Comparison of ENCODE assay signal across 10 cellular contexts in genomic region chr6:36095497-36096391, GRCh38. TPM values are rescaled to one million over a fixed set of nuclear protein-coding genes. Genes with fewer than 3 reads are reported as not detected.
DNase-seq lines count a peak whose midpoint lies in the region; ATAC-seq and TF ChIP-seq lines count a peak whose summit lies in the region.
"Had no signal": no experiment of that assay in that cellular context is flagged by ENCODE, and none has a peak within 500 bp of the region (broad histone marks: within the 10 kb centered on the region; RNA-seq: fewer than 3 reads in every experiment).

No MANE protein-coding gene starts in this region.

- H3K23me2 ChIP-seq in H9 (ENCODE audit: insufficient read length, low read depth, low read length, poor library complexity, severe bottlenecking) = no peaks in the 10 kb centered on the region

- no peak overlapping the region for H4K8ac ChIP-seq in H9 (replicated peaks; ENCODE audit: insufficient read length, low read depth, low read length)

- H3K27ac Mint-ChIP-seq in CD8-positive, alpha-beta T cell = peak overlapping the region; percentile 67
- peak overlapping the region in 2 of 3 experiments; percentile 20 to 29; a peak in 2 of 7 replicates for H3K27ac Mint-ChIP-seq in H9
- H3K27ac Mint-ChIP-seq in activated T-helper 17 cell treated with anti-CD3 and anti-CD28 coated beads, Interleukin-2, amount 50 U/mL, for 72 hours = no peak overlapping the region

- no peaks in the 10 kb centered on the region for H3K36me3 ChIP-seq in CD8-positive, alpha-beta T cell (ENCODE audit: insufficient read depth, low read length)
- H3K36me3 ChIP-seq in muscle layer of duodenum (ENCODE audit: control insufficient read depth in 1 of 2, insufficient read depth in 2 of 2, low read length in 2 of 2) (peaks cover 15 to 20% of the 10 kb centered on the region in 2 donors), brain microvascular endothelial cell (replicated peaks) (peaks cover 16% of the 10 kb centered on the region)

- H4K20me1 ChIP-seq in H9 (ENCODE audit: control insufficient read depth, insufficient read depth, insufficient read length) = no peaks in the 10 kb centered on the region

- H3K79me1 ChIP-seq in H9 (ENCODE audit: insufficient read depth, low read depth, low read length, poor library complexity, severe bottlenecking) = peaks cover 3% of the 10 kb centered on the region

- no peak overlapping the region for H3K23ac ChIP-seq in H9 (ENCODE audit: insufficient read length, low read depth, low read length)

- no peak overlapping the region for H4K5ac ChIP-seq in H9 (ENCODE audit: insufficient read length, low read depth, low read length)

- no peak overlapping the region for H2BK20ac ChIP-seq in H9 (ENCODE audit: low read depth, low read length, poor library complexity, severe bottlenecking)

- no peak overlapping the region for H3K9ac ChIP-seq in H9 (ENCODE audit: extremely low read depth, insufficient read length, low read length)

- H3K36me3 Mint-ChIP-seq in CD8-positive, alpha-beta T cell = peaks cover 32% of the 10 kb centered on the region
- peaks cover 0 to 24% (median 0%) of the 10 kb centered on the region in 3 experiments; a peak in 4 of 7 replicates for H3K36me3 Mint-ChIP-seq in H9 (ENCODE audit: insufficient read depth in 1 of 3, low read depth in 3 of 3)
- peaks cover 33% of the 10 kb centered on the region for H3K36me3 Mint-ChIP-seq in activated T-helper 17 cell treated with anti-CD3 and anti-CD28 coated beads, Interleukin-2, amount 50 U/mL, for 72 hours (ENCODE audit: low read depth)

- H3K4ac ChIP-seq in H9 (ENCODE audit: low read depth, low read length) = no peak overlapping the region

- CTCF ChIA-PET in CD8-positive, alpha-beta T cell (lab: Charles Lee) = interaction anchor here (0.5 to 10.5 kb wide), 40 partner anchors 9 to 359 kb away, joined by 3 to 196 read pairs (median 6); partner anchors contain the start of genes BRPF3, MAPK13, MAPK14 and SLC26A8

- H3K14ac ChIP-seq in H9 (ENCODE audit: insufficient read depth, low read length) = no peak overlapping the region

- H3K79me2 ChIP-seq in H9 (ENCODE audit: insufficient read depth, low read length) = no peaks in the 10 kb centered on the region

- no peak overlapping the region for H2BK15ac ChIP-seq in H9 (ENCODE audit: low read depth, low read length)

- no CpG with 5 or more reads among the region's 8 CpGs for WGBS in H9 (ENCODE audit: extremely low coverage, insufficient read length, low lambda C conversion rate)

- H3K4me2 ChIP-seq in H9 (ENCODE audit: insufficient read depth, insufficient read length, low read length) = no peak overlapping the region

- H3K4me3 ChIP-seq in CD8-positive, alpha-beta T cell (ENCODE audit: low read depth, low read length) = no peak overlapping the region
- no peak overlapping the region for H3K4me3 ChIP-seq in muscle layer of duodenum (ENCODE audit: low read depth in 1 of 2, low read length in 2 of 2)
- H3K4me3 ChIP-seq in brain microvascular endothelial cell (ENCODE audit: low read depth, low read length) = no peak overlapping the region
- H3K4me3 ChIP-seq: esophagus muscularis mucosa had no signal

- no peak overlapping the region for H3K4me3 Mint-ChIP-seq in CD8-positive, alpha-beta T cell
- H3K4me3 Mint-ChIP-seq in H9 = no peak overlapping the region
- no peak overlapping the region for H3K4me3 Mint-ChIP-seq in activated T-helper 17 cell treated with anti-CD3 and anti-CD28 coated beads, Interleukin-2, amount 50 U/mL, for 72 hours

- no peak overlapping the region for H3K18ac ChIP-seq in H9 (ENCODE audit: insufficient read length, low read depth, low read length)

- POLR2A ChIA-PET in CD8-positive, alpha-beta T cell (lab: Charles Lee) = interaction anchor here (1.3 to 3.6 kb wide), 5 partner anchors 19 to 68 kb away, joined by 3 to 39 read pairs (median 8); partner anchors contain the start of genes MAPK13 and MAPK14

- no peaks in the 10 kb centered on the region for H3K9me3 Mint-ChIP-seq in CD8-positive, alpha-beta T cell
- no peaks in the 10 kb centered on the region for H3K9me3 Mint-ChIP-seq in H9
- H3K9me3 Mint-ChIP-seq in activated T-helper 17 cell treated with anti-CD3 and anti-CD28 coated beads, Interleukin-2, amount 50 U/mL, for 72 hours = no peaks in the 10 kb centered on the region

- H2AFZ ChIP-seq in H9 (ENCODE audit: low read length) = no peak overlapping the region

- no peak overlapping the region for H3K27ac ChIP-seq in CD8-positive, alpha-beta T cell (ENCODE audit: low read depth, low read length)
- no peak overlapping the region for H3K27ac ChIP-seq in H9 (ENCODE audit: insufficient read length, low read depth, low read length)
- H3K27ac ChIP-seq in muscle layer of duodenum (ENCODE audit: low read length) = peak overlapping the region; percentile 58
- no peak overlapping the region for H3K27ac ChIP-seq in brain microvascular endothelial cell

- H2BK120ac ChIP-seq in H9 (ENCODE audit: low read depth, low read length, poor library complexity, severe bottlenecking) = no peak overlapping the region

- H3K27me3 Mint-ChIP-seq in CD8-positive, alpha-beta T cell (ENCODE audit: low read depth) = no peaks in the 10 kb centered on the region
- H3K27me3 Mint-ChIP-seq in H9 (ENCODE audit: low read depth) = no peaks in the 10 kb centered on the region
- no peaks in the 10 kb centered on the region for H3K27me3 Mint-ChIP-seq in activated T-helper 17 cell treated with anti-CD3 and anti-CD28 coated beads, Interleukin-2, amount 50 U/mL, for 72 hours

- no peaks in the 10 kb centered on the region for H3K9me3 ChIP-seq in CD8-positive, alpha-beta T cell (ENCODE audit: low read length)
- H3K9me3 ChIP-seq in H9 (ENCODE audit: control insufficient read depth, low read depth, low read length) = no peaks in the 10 kb centered on the region
- H3K9me3 ChIP-seq in muscle layer of duodenum (ENCODE audit: control insufficient read depth in 1 of 2, low read length in 2 of 2) = no peaks in the 10 kb centered on the region
- H3K9me3 ChIP-seq: esophagus muscularis mucosa had no signal

- no peak overlapping the region for H4K91ac ChIP-seq in H9 (ENCODE audit: insufficient read length, low read depth, low read length)

- H2BK12ac ChIP-seq in H9 (ENCODE audit: insufficient read length, low read depth, low read length) = no peak overlapping the region

- H3K4me1 ChIP-seq in CD8-positive, alpha-beta T cell (ENCODE audit: insufficient read depth, low read length) = peaks cover 34% of the 10 kb centered on the region
- H3K4me1 ChIP-seq in H9 (ENCODE audit: insufficient read depth, low read length) = no peaks in the 10 kb centered on the region
- H3K4me1 ChIP-seq in muscle layer of duodenum (ENCODE audit: control insufficient read depth in 1 of 2, insufficient read depth in 2 of 2, low read length in 2 of 2) = peaks cover 0 to 4% of the 10 kb centered on the region in 2 donors

- TF ChIP-seq CTCF in CD8-positive, alpha-beta T cell (IDR thresholded peaks at IDR 0.05) = no peak
- TF ChIP-seq CTCF in H9 (conservative IDR thresholded peaks at IDR 0.05) (no peak), brain microvascular endothelial cell (IDR thresholded peaks at IDR 0.05; ENCODE audit: low read depth, low read length, missing control alignments) (no peak)

- ATAC-seq in CD8-positive, alpha-beta T cell = no peak
- ATAC-seq in activated T-helper 17 cell treated with anti-CD3 and anti-CD28 coated beads, Interleukin-2, amount 50 U/mL, for 72 hours (replicated peaks) = peak; percentile 23

- intact Hi-C loops in CD8-positive, alpha-beta T cell (cut with DNase I, micrococcal nuclease) = loop anchor here (1.0 to 5.0 kb wide), 9 partner anchors 17 to 267 kb away; partner anchors contain the start of genes MAPK14 (in 2 of the 2), BRPF3 (in 1 of the 2), MAPK13 (in 1 of the 2) and SRPK1 (in 1 of the 2)

- peaks cover 41% of the 10 kb centered on the region for H3K4me1 Mint-ChIP-seq in CD8-positive, alpha-beta T cell (ENCODE audit: low read depth)
- peaks cover 3 to 13% of the 10 kb centered on the region in 2 experiments for H3K4me1 Mint-ChIP-seq in H9
- H3K4me1 Mint-ChIP-seq in activated T-helper 17 cell treated with anti-CD3 and anti-CD28 coated beads, Interleukin-2, amount 50 U/mL, for 72 hours = peaks cover 10% of the 10 kb centered on the region

- H3T11ph ChIP-seq in H9 (ENCODE audit: low read length) = no peak overlapping the region

- in situ Hi-C loops in brain microvascular endothelial cell (cut with HindIII; ENCODE audit: low pct_ligation_motif_present, low sequenced_read_pairs) = no loop called here

- no peak for DNase-seq in CD8-positive, alpha-beta T cell
- DNase-seq in H9 = no peak
- no peak for DNase-seq in GM03348 (ENCODE audit: low spot score)
- no peak for DNase-seq in brain microvascular endothelial cell
- no peak for DNase-seq in inferior parietal cortex (ENCODE audit: extremely low spot score)
- DNase-seq in A172 (ENCODE audit: low spot score) = no peak
- DNase-seq: SIG-M5 had no signal

- H2BK5ac ChIP-seq in H9 (ENCODE audit: insufficient read length, low read length) = no peak overlapping the region

- no peak overlapping the region for H3K56ac ChIP-seq in H9 (ENCODE audit: insufficient read length, low read depth, low read length)

- no peak overlapping the region for H2AK5ac ChIP-seq in H9 (ENCODE audit: insufficient read length, low read length)

- H3K27me3 ChIP-seq in CD8-positive, alpha-beta T cell (ENCODE audit: insufficient read depth, low read length) = no peaks in the 10 kb centered on the region
- no peaks in the 10 kb centered on the region for H3K27me3 ChIP-seq in H9 (ENCODE audit: insufficient read depth, low read length)
- H3K27me3 ChIP-seq in muscle layer of duodenum (ENCODE audit: low read depth, low read length) = no peaks in the 10 kb centered on the region
- H3K27me3 ChIP-seq in brain microvascular endothelial cell (replicated peaks) = no peaks in the 10 kb centered on the region
- H3K27me3 ChIP-seq: esophagus muscularis mucosa had no signal

RNA-seq across cellular contexts. Expression of gene MAPK13, which starts 34.6 kb away (rescaled TPM):
- 10 to 100 TPM; 43.2 to 45.1 TPM for total RNA-seq in CD8-positive, alpha-beta T cell
- total RNA-seq in H9 (2021) = 18.9 and 19.2 TPM in 2 replicates
- 10 to 100 TPM; 53.6 to 58.7 TPM for total RNA-seq in activated T-helper 17 cell treated with anti-CD3 and anti-CD28 coated beads, Interleukin-2, amount 50 U/mL, for 72 hours
- 0.34 and 0.46 TPM in 2 replicates for total RNA-seq in A172 (2014; rRNA removed; shearing (Covaris generic))

Comparison
In these comparisons a context has a peak if more than half of its experiments do, and no peak if none do; other contexts are left out.
1. RNA of gene MAPK13, which starts 34.6 kb away (total RNA-seq): 53.6 to 58.7 TPM in activated T-helper 17 cell treated with anti-CD3 and anti-CD28 coated beads, Interleukin-2, amount 50 U/mL, for 72 hours, 43.2 to 45.1 TPM in CD8-positive, alpha-beta T cell and 18.9 to 19.2 TPM in H9; 0.34 to 0.46 TPM in A172; every median in the first group is over 10 times any median in the second.